ENCODE assay signal across 24 cellular contexts in genomic region chr19:47769534-47769933, GRCh38. TPM values are rescaled to one million over a fixed set of nuclear protein-coding genes. Genes with fewer than 3 reads are reported as not detected.
DNase-seq lines count a peak whose midpoint lies in the region; ATAC-seq, FAIRE-seq and TF ChIP-seq lines count a peak whose summit lies in the region.
"Had no signal": no experiment of that assay in that cellular context is flagged by ENCODE, and none has a peak within 500 bp of the region (broad histone marks: within the 10 kb centered on the region; RNA-seq: fewer than 3 reads in every experiment).

No MANE protein-coding gene starts in this region.

- H3K9me3 ChIP-seq in HEK293 (ENCODE audit: control insufficient read depth, insufficient read depth, low read depth, low read length): no peaks in the 10 kb centered on the region
- H3K9me3 ChIP-seq in OCI-LY7 (ENCODE audit: low read length): no peaks in the 10 kb centered on the region
- no peaks in the 10 kb centered on the region for H3K9me3 ChIP-seq in H1 (ENCODE audit: insufficient read depth in 2 of 2, low read depth in 1 of 2, low read length in 1 of 2)
- H3K9me3 ChIP-seq in neural cell (ENCODE audit: low read length): no peaks in the 10 kb centered on the region
- H3K9me3 ChIP-seq in PC-3 (ENCODE audit: low read length): no peaks in the 10 kb centered on the region
- H3K9me3 ChIP-seq: BE2C; BLaER1 treated with 17β-estradiol and CSF1 and Interleukin-3, amounts not matched to agents 10 nM and 100 nM had no signal

- BruUV-seq in OCI-LY7 (replicated peaks; lab: Mats Ljungman, UMichigan): no TSS peak
- BruUV-seq in PC-3 (replicated peaks; lab: Mats Ljungman, UMichigan): no TSS peak

- CTCF ChIA-PET in HEK293 (lab: Yijun Ruan, JAX): no interaction called here
- CTCF ChIA-PET in OCI-LY7 (lab: Charles Lee; ENCODE audit: unreplicated experiment): no interaction called here
- CTCF ChIA-PET in H1 (lab: Charles Lee; ENCODE audit: partially characterized antibody): interaction anchor here (6.3 kb wide), 1 partner anchor 20 kb away, joined by 150 read pairs; no protein-coding TSS in a partner anchor
- CTCF ChIA-PET in PC-3 (lab: Charles Lee): no interaction called here

- TF ChIP-seq CTCF in HEK293 (tag by site-specific recombination; IDR thresholded peaks at IDR 0.05) (no peak), OCI-LY7 (conservative IDR thresholded peaks at IDR 0.05; ENCODE audit: low read length) (no peak), H1 (IDR thresholded peaks at IDR 0.05; ENCODE audit: control extremely low read depth in 1 of 3, insufficient read depth in 1 of 3, low read depth in 1 of 3, low read length in 3 of 3) (no peak), neural cell (IDR thresholded peaks at IDR 0.05; ENCODE audit: poor library complexity, severe bottlenecking) (no peak), PC-3 (conservative IDR thresholded peaks at IDR 0.05; ENCODE audit: low read depth, low read length) (no peak)

- H2BK12ac ChIP-seq in H1 (ENCODE audit: low read depth, low read length): no peak overlapping the region

- H4K91ac ChIP-seq in H1 (replicated peaks; ENCODE audit: insufficient read length, low read length): no peak overlapping the region

- H3K9ac ChIP-seq in H1 (replicated peaks in 1 of 4; ENCODE audit: extremely low read depth in 1 of 4, low read depth in 3 of 4, low read length in 3 of 4): no peak overlapping the region
- H3K9ac ChIP-seq in neural cell (ENCODE audit: low read length): no peak overlapping the region
- H3K9ac ChIP-seq in PC-3 (ENCODE audit: low read length): no peak overlapping the region
- H3K9ac ChIP-seq: BLaER1 treated with 17β-estradiol and CSF1 and Interleukin-3, amounts not matched to agents 10 nM and 100 nM had no signal

- intact Hi-C loops in OCI-LY7 (cut with micrococcal nuclease; ENCODE audit: unreplicated experiment): no loop called here
- intact Hi-C loops in PC-3 (cut with micrococcal nuclease): no loop called here

- H2BK20ac ChIP-seq in H1 (ENCODE audit: low read length): no peak overlapping the region

- no peak overlapping the region for H3K4me3 ChIP-seq in HEK293 (ENCODE audit: low read depth, low read length)
- no peak overlapping the region for H3K4me3 ChIP-seq in OCI-LY7 (ENCODE audit: low read depth, low read length, poor library complexity, severe bottlenecking)
- no peak overlapping the region for H3K4me3 ChIP-seq in H1 (ENCODE audit: extremely low read depth in 1 of 4, insufficient read depth in 2 of 4, low read depth in 3 of 4, low read length in 4 of 4)
- H3K4me3 ChIP-seq in neural cell (ENCODE audit: low read length): no peak overlapping the region
- no peak overlapping the region for H3K4me3 ChIP-seq in PC-3 (ENCODE audit: low read length)
- H3K4me3 ChIP-seq: BLaER1 treated with 17β-estradiol and CSF1 and Interleukin-3, amounts not matched to agents 10 nM and 100 nM had no signal

- no peak overlapping the region for H3K56ac ChIP-seq in H1 (replicated peaks; ENCODE audit: insufficient read length, low read depth, low read length)

- no peak for FAIRE-seq in H1 (lab: Jason Lieb, UNC)
- no peak for FAIRE-seq in HTR-8/SVneo (lab: Jason Lieb, UNC)
- FAIRE-seq: A204.1, D721Med, G401.6, GM12892 had no signal

- DNase-seq in OCI-LY7 (ENCODE audit: low spot score) (no peak), H1 (ENCODE audit: low read depth in 1 of 2, low spot score in 2 of 2) (no peak), HTR-8/SVneo (ENCODE audit: insufficient read length, low spot score) (no peak), Ammon's horn (ENCODE audit: low spot score) (no peak), SHP77 (lab: John Stamatoyannopoulos, UW) (no peak), PC-3 (no peak)
- DNase-seq: BE2C; CD4-positive, alpha-beta T cell; CD8-positive, alpha-beta memory T cell; DND-41; GOT3; HCEC 1CT; HFFc6 had no signal

- H3K4me1 ChIP-seq in HEK293 (ENCODE audit: control insufficient read depth, insufficient read depth, low read length): no peaks in the 10 kb centered on the region
- peaks cover 13% of the 10 kb centered on the region for H3K4me1 ChIP-seq in OCI-LY7 (ENCODE audit: insufficient read depth, low read length, poor library complexity, severe bottlenecking)
- H3K4me1 ChIP-seq in H1 (replicated peaks in 1 of 4; ENCODE audit: control insufficient read depth in 3 of 4, insufficient read depth in 4 of 4, low read length in 3 of 4): peaks cover 0 to 9% (median 6%) of the 10 kb centered on the region in 4 experiments; a peak in 5 of 7 replicates
- H3K4me1 ChIP-seq in PC-3 (ENCODE audit: insufficient read depth, low read length): no peaks in the 10 kb centered on the region
- H3K4me1 ChIP-seq: BE2C had no signal

- TF ChIP-seq RAD21 in H1 (IDR thresholded peaks at IDR 0.05 in 1 of 2, conservative IDR thresholded peaks at IDR 0.05 in 1 of 2; ENCODE audit: low read depth in 2 of 2, low read length in 2 of 2) (no peak), neural cell (conservative IDR thresholded peaks at IDR 0.05) (no peak)

- TF ChIP-seq EP300 in H1 (IDR thresholded peaks at IDR 0.05; ENCODE audit: borderline replicate concordance in 1 of 2, low read depth in 2 of 2, low read length in 2 of 2) (no peak), neural cell (conservative IDR thresholded peaks at IDR 0.05; ENCODE audit: poor library complexity, severe bottlenecking) (peak; percentile 92)

- no peak overlapping the region for H2AFZ ChIP-seq in OCI-LY7 (ENCODE audit: low read length)
- H2AFZ ChIP-seq in H1 (ENCODE audit: low read length): no peak overlapping the region
- no peak overlapping the region for H2AFZ ChIP-seq in neural cell (ENCODE audit: low read depth, low read length)
- no peak overlapping the region for H2AFZ ChIP-seq in PC-3 (ENCODE audit: low read length)

- H3K79me1 ChIP-seq in H1 (ENCODE audit: low read depth, low read length): no peaks in the 10 kb centered on the region

- H3K4me2 ChIP-seq in OCI-LY7 (ENCODE audit: low read length) (peak overlapping the region; percentile 38), H1 (ENCODE audit: insufficient read depth in 1 of 2, low read depth in 2 of 2, low read length in 2 of 2) (no peak overlapping the region; a peak in 1 of 4 replicates), neural cell (ENCODE audit: low read length) (no peak overlapping the region), PC-3 (ENCODE audit: low read length) (no peak overlapping the region)
- H3K4me2 ChIP-seq: BLaER1 treated with 17β-estradiol and CSF1 and Interleukin-3, amounts not matched to agents 10 nM and 100 nM had no signal

- H3K79me2 ChIP-seq in OCI-LY7 (ENCODE audit: insufficient read depth, low read depth, low read length): no peaks in the 10 kb centered on the region
- no peaks in the 10 kb centered on the region for H3K79me2 ChIP-seq in H1 (ENCODE audit: control insufficient read depth in 1 of 2, insufficient read depth in 2 of 2, low read length in 2 of 2)
- H3K79me2 ChIP-seq in neural cell (replicated peaks; ENCODE audit: insufficient read depth, low read length): no peaks in the 10 kb centered on the region
- H3K79me2 ChIP-seq in PC-3 (ENCODE audit: low read length): no peaks in the 10 kb centered on the region

- TF ChIP-seq POLR2A in H1 (IDR thresholded peaks at IDR 0.05; ENCODE audit: control extremely low read depth in 1 of 2, low read depth in 2 of 2, low read length in 2 of 2): no peak

- no peak overlapping the region; the same call in 1 of the 2 replicates for H4K8ac ChIP-seq in H1 (ENCODE audit: extremely low read depth, insufficient read depth, low read length)

- H3K27ac ChIP-seq in HEK293 (ENCODE audit: extremely low read depth, low read depth, low read length): no peak overlapping the region
- H3K27ac ChIP-seq in OCI-LY7 (ENCODE audit: low read depth, low read length, poor library complexity, severe bottlenecking): no peak overlapping the region
- H3K27ac ChIP-seq in H1 (ENCODE audit: low read depth, low read length): no peak overlapping the region
- no peak overlapping the region for H3K27ac ChIP-seq in neural cell (ENCODE audit: low read length)
- no peak overlapping the region for H3K27ac ChIP-seq in PC-3 (ENCODE audit: low read length)
- H3K27ac ChIP-seq: 22Rv1; BLaER1 treated with 17β-estradiol and CSF1 and Interleukin-3, amounts not matched to agents 10 nM and 100 nM had no signal

- no peaks in the 10 kb centered on the region for H3K36me3 ChIP-seq in HEK293 (ENCODE audit: control insufficient read depth in 2 of 2, insufficient read depth in 1 of 2, low read length in 2 of 2)
- H3K36me3 ChIP-seq in OCI-LY7 (ENCODE audit: insufficient read depth, low read length): no peaks in the 10 kb centered on the region
- no peaks in the 10 kb centered on the region for H3K36me3 ChIP-seq in H1 (ENCODE audit: control insufficient read depth in 2 of 4, insufficient read depth in 4 of 4, low read length in 3 of 4)
- no peaks in the 10 kb centered on the region for H3K36me3 ChIP-seq in neural cell (ENCODE audit: insufficient read depth, low read length)
- no peaks in the 10 kb centered on the region for H3K36me3 ChIP-seq in PC-3 (ENCODE audit: low read depth, low read length)
- H3K36me3 ChIP-seq: BE2C; BLaER1 treated with 17β-estradiol and CSF1 and Interleukin-3, amounts not matched to agents 10 nM and 100 nM had no signal

- H3K4ac ChIP-seq in H1 (replicated peaks; ENCODE audit: insufficient read length, low read depth, low read length): no peak overlapping the region

- H2BK15ac ChIP-seq in H1 (ENCODE audit: low read length): no peak overlapping the region

- no peak overlapping the region for H3K18ac ChIP-seq in H1 (ENCODE audit: extremely low read depth, low read length)

- H2AK5ac ChIP-seq in H1 (ENCODE audit: low read depth, low read length): 0 out of 2 replicates have a peak overlapping the region, but pooled peaks have one; percentile 39

- no peaks in the 10 kb centered on the region for H3F3A ChIP-seq in neural cell (ENCODE audit: insufficient read depth, low read length, poor library complexity, severe bottlenecking)
- H3F3A ChIP-seq in PC-3 (ENCODE audit: low read length, unreplicated experiment): no peaks in the 10 kb centered on the region

- no peak overlapping the region for H3K14ac ChIP-seq in H1 (ENCODE audit: insufficient read length)

- no peak for ATAC-seq in PC-3

- no peak overlapping the region for H2BK5ac ChIP-seq in H1 (ENCODE audit: low read depth, low read length)

- no peak overlapping the region for H4K5ac ChIP-seq in H1 (ENCODE audit: insufficient read length, low read depth, low read length)

- peaks cover 9% of the 10 kb centered on the region; the same call in 1 of the 2 replicates for H3K23me2 ChIP-seq in H1 (ENCODE audit: low read depth, low read length)

- no peak overlapping the region for H3K23ac ChIP-seq in H1 (ENCODE audit: insufficient read length)

- H3K9me2 ChIP-seq in OCI-LY7 (ENCODE audit: insufficient read depth, low read length) (no peaks in the 10 kb centered on the region), neural cell (ENCODE audit: insufficient read depth, low read length) (no peaks in the 10 kb centered on the region), PC-3 (replicated peaks; ENCODE audit: low read length) (no peaks in the 10 kb centered on the region)

- WGBS in H1 (ENCODE audit: extremely low coverage in 1 of 2, insufficient coverage in 1 of 2, insufficient read length in 1 of 2, insufficient replicate concordance in 2 of 2, low coverage in 1 of 2, low lambda C conversion rate in 2 of 2, missing lambda C conversion rate in 1 of 2), 2 experiments: 85% methylated on average over 3 of the region's 3 CpGs; no CpG with 5 or more reads in 1 of the 2 experiments

- no peaks in the 10 kb centered on the region for H3K27me3 ChIP-seq in H1 (replicated peaks in 1 of 4; ENCODE audit: control insufficient read depth in 3 of 4, extremely low read depth in 1 of 4, insufficient read depth in 3 of 4, low read length in 3 of 4)
- no peaks in the 10 kb centered on the region for H3K27me3 ChIP-seq in neural cell (ENCODE audit: insufficient read depth, low read depth, low read length)
- H3K27me3 ChIP-seq in PC-3 (ENCODE audit: low read length): no peaks in the 10 kb centered on the region
- H3K27me3 ChIP-seq: BE2C; BLaER1 treated with 17β-estradiol and CSF1 and Interleukin-3, amounts not matched to agents 10 nM and 100 nM had no signal

- POLR2A ChIA-PET in HEK293 (lab: Yijun Ruan, JAX): no interaction called here
- POLR2A ChIA-PET in OCI-LY7 (lab: Charles Lee): no interaction called here
- POLR2A ChIA-PET in H1 (lab: Charles Lee; ENCODE audit: partially characterized antibody): interaction anchor here (0.6 to 7.2 kb wide), 3 partner anchors 18 to 25 kb away, joined by 3 to 46 read pairs (median 7); no protein-coding TSS in a partner anchor
- POLR2A ChIA-PET in PC-3 (lab: Charles Lee; ENCODE audit: unreplicated experiment): no interaction called here

- no peak overlapping the region for H2BK120ac ChIP-seq in H1 (replicated peaks; ENCODE audit: low read depth, low read length)

- no peaks in the 10 kb centered on the region for H4K20me1 ChIP-seq in OCI-LY7 (ENCODE audit: insufficient read depth, low read length)
- H4K20me1 ChIP-seq in H1 (replicated peaks in 1 of 2; ENCODE audit: control insufficient read depth in 1 of 2, insufficient read depth in 2 of 2, low read length in 2 of 2): no peaks in the 10 kb centered on the region
- H4K20me1 ChIP-seq in neural cell (ENCODE audit: insufficient read depth): no peaks in the 10 kb centered on the region
- H4K20me1 ChIP-seq in PC-3 (ENCODE audit: low read length): no peaks in the 10 kb centered on the region

RNA-seq across cellular contexts. Expression of gene SELENOW, which starts 9.0 kb away (rescaled TPM):
- total RNA-seq in OCI-LY7 (2014; rRNA removed; shearing (Covaris generic)): 83.1 and 95.5 TPM in 2 replicates
- total RNA-seq in OCI-LY7 (2022) (29.9 and 31.2 TPM in 2 replicates), PC-3 (2014; rRNA removed) (277 and 278 TPM in 2 replicates)
- total RNA-seq in H1 (2021; fragmentation: NEBNext Ultra II Directional; extraction: Animal tissue kit (Norgen Biotek cat#: 25700)): 361 and 371 TPM in 2 replicates
- polyA plus RNA-seq in H1 (2011; rRNA removed) (588 and 709 TPM in 2 replicates), neural cell (811 and 902 TPM in 2 replicates)
- 652 TPM for polyA plus RNA-seq in H1 (2011; cell fraction: cytosol; rRNA removed)
- 471 TPM for polyA plus RNA-seq in H1 (2011; cell fraction: nucleus; rRNA removed)
- 211 to 357 TPM (median 346 TPM) in 4 replicates for polyA plus RNA-seq in H1 (2012, experiment 1 of 2)
- 655 TPM for polyA plus RNA-seq in H1 (2012, experiment 2 of 2)
- polyA plus RNA-seq in H1 (2013, experiment 1 of 2): 479 TPM
- polyA plus RNA-seq in H1 (2013, experiment 2 of 2): 488 TPM
- polyA minus RNA-seq in H1 (2011; rRNA and poly(A)+ RNA removed): 94.3 and 112 TPM in 2 replicates
- polyA minus RNA-seq in H1 (2011; cell fraction: cytosol; rRNA and poly(A)+ RNA removed): 88.6 TPM
- 76.1 TPM for polyA minus RNA-seq in H1 (2011; cell fraction: nucleus; rRNA and poly(A)+ RNA removed)
- polyA minus RNA-seq in neural cell: 227 and 240 TPM in 2 replicates

RNA-seq across cellular contexts. Expression of gene NOP53, which starts 24.2 kb away (rescaled TPM):
- 282 and 296 TPM in 2 replicates for total RNA-seq in OCI-LY7 (2014; rRNA removed; shearing (Covaris generic))
- total RNA-seq in OCI-LY7 (2022) (212 and 302 TPM in 2 replicates), PC-3 (2014; rRNA removed) (61.5 and 83.9 TPM in 2 replicates)
- 245 and 262 TPM in 2 replicates for total RNA-seq in H1 (2021; fragmentation: NEBNext Ultra II Directional; extraction: Animal tissue kit (Norgen Biotek cat#: 25700))
- polyA plus RNA-seq in H1 (2011; rRNA removed) (107 and 220 TPM in 2 replicates), neural cell (65.0 and 87.0 TPM in 2 replicates)
- 290 TPM for polyA plus RNA-seq in H1 (2011; cell fraction: cytosol; rRNA removed)
- polyA plus RNA-seq in H1 (2011; cell fraction: nucleus; rRNA removed): 223 TPM
- 377 to 540 TPM (median 444 TPM) in 4 replicates for polyA plus RNA-seq in H1 (2012, experiment 1 of 2)
- polyA plus RNA-seq in H1 (2012, experiment 2 of 2): 373 TPM
- polyA plus RNA-seq in H1 (2013, experiment 1 of 2): 261 TPM
- 273 TPM for polyA plus RNA-seq in H1 (2013, experiment 2 of 2)
- 54.9 and 63.7 TPM in 2 replicates for polyA minus RNA-seq in H1 (2011; rRNA and poly(A)+ RNA removed)
- polyA minus RNA-seq in H1 (2011; cell fraction: cytosol; rRNA and poly(A)+ RNA removed): 173 TPM
- 99.3 TPM for polyA minus RNA-seq in H1 (2011; cell fraction: nucleus; rRNA and poly(A)+ RNA removed)
- 61.8 and 147 TPM in 2 replicates for polyA minus RNA-seq in neural cell

RNA-seq across cellular contexts. Expression of gene TPRX1, which starts 34.8 kb away (rescaled TPM):
- not detected in 2 replicates for total RNA-seq in OCI-LY7 (2014; rRNA removed; shearing (Covaris generic))
- total RNA-seq in OCI-LY7 (2022): not detected in 2 replicates
- total RNA-seq in H1 (2021; fragmentation: NEBNext Ultra II Directional; extraction: Animal tissue kit (Norgen Biotek cat#: 25700)): not detected in 2 replicates
- 0.03 and 0.05 TPM in 2 replicates for polyA plus RNA-seq in H1 (2011; rRNA removed)
- polyA plus RNA-seq in H1 (2011; cell fraction: cytosol; rRNA removed): not detected
- polyA plus RNA-seq in H1 (2011; cell fraction: nucleus; rRNA removed): not detected
- polyA plus RNA-seq in H1 (2012, experiment 1 of 2): not detected in 4 replicates
- polyA plus RNA-seq in H1 (2012, experiment 2 of 2): not detected
- polyA plus RNA-seq in H1 (2013, experiment 1 of 2): 0.04 TPM
- polyA plus RNA-seq in H1 (2013, experiment 2 of 2): 0.04 TPM
- not detected in 2 replicates for polyA minus RNA-seq in H1 (2011; rRNA and poly(A)+ RNA removed)
- polyA minus RNA-seq in H1 (2011; cell fraction: cytosol; rRNA and poly(A)+ RNA removed): not detected
- polyA minus RNA-seq in H1 (2011; cell fraction: nucleus; rRNA and poly(A)+ RNA removed): not detected
- not detected in 2 replicates for polyA plus RNA-seq in neural cell
- polyA minus RNA-seq in neural cell: not detected in 2 replicates
- not detected in 2 replicates for total RNA-seq in PC-3 (2014; rRNA removed)
- total RNA-seq: CD4-positive, alpha-beta T cell; CD8-positive, alpha-beta memory T cell; H7; HFFc6 had no signal
- polyA plus RNA-seq: AG04450; CD14-positive monocyte; CD8-positive, alpha-beta memory T cell had no signal

RNA-seq across cellular contexts. Expression of gene CRX, which starts 52.2 kb away (rescaled TPM):
- total RNA-seq in OCI-LY7 (2014; rRNA removed; shearing (Covaris generic)): not detected in 2 replicates
- total RNA-seq in OCI-LY7 (2022): 0.11 TPM in 1 of 2 replicates, not detected in the other
- not detected in 2 replicates for total RNA-seq in H1 (2021; fragmentation: NEBNext Ultra II Directional; extraction: Animal tissue kit (Norgen Biotek cat#: 25700))
- polyA plus RNA-seq in H1 (2011; rRNA removed): 0.06 and 0.08 TPM in 2 replicates
- polyA plus RNA-seq in H1 (2011; cell fraction: cytosol; rRNA removed): 0.04 TPM
- 0.03 TPM for polyA plus RNA-seq in H1 (2011; cell fraction: nucleus; rRNA removed)
- polyA plus RNA-seq in H1 (2012, experiment 1 of 2): 0.08 to 0.24 TPM (median 0.23 TPM) in 3 of 4 replicates, not detected in the other
- polyA plus RNA-seq in H1 (2012, experiment 2 of 2): 0.08 TPM
- 0.02 TPM for polyA plus RNA-seq in H1 (2013, experiment 1 of 2)
- not detected for polyA plus RNA-seq in H1 (2013, experiment 2 of 2)
- 0.06 and 0.07 TPM in 2 replicates for polyA minus RNA-seq in H1 (2011; rRNA and poly(A)+ RNA removed)
- polyA minus RNA-seq in H1 (2011; cell fraction: cytosol; rRNA and poly(A)+ RNA removed): not detected
- polyA minus RNA-seq in H1 (2011; cell fraction: nucleus; rRNA and poly(A)+ RNA removed): not detected
- polyA plus RNA-seq in neural cell: not detected in 2 replicates
- not detected in 2 replicates for polyA minus RNA-seq in neural cell
- total RNA-seq in PC-3 (2014; rRNA removed): not detected in 2 replicates
- total RNA-seq: CD4-positive, alpha-beta T cell; CD8-positive, alpha-beta memory T cell; HFFc6 had no signal
- polyA plus RNA-seq: AG04450; CD14-positive monocyte; CD8-positive, alpha-beta memory T cell had no signal

RNA-seq across cellular contexts. Expression of gene EHD2, which starts 56.3 kb away (rescaled TPM):
- not detected in 2 replicates for total RNA-seq in OCI-LY7 (2014; rRNA removed; shearing (Covaris generic))
- total RNA-seq in OCI-LY7 (2022) (not detected in 2 replicates), PC-3 (2014; rRNA removed) (0.11 and 1.4 TPM in 2 replicates)
- 13.0 and 14.3 TPM in 2 replicates for total RNA-seq in H1 (2021; fragmentation: NEBNext Ultra II Directional; extraction: Animal tissue kit (Norgen Biotek cat#: 25700))
- polyA plus RNA-seq in H1 (2011; rRNA removed) (4.5 and 12.4 TPM in 2 replicates), neural cell (not detected in 2 replicates)
- 4.1 TPM for polyA plus RNA-seq in H1 (2011; cell fraction: cytosol; rRNA removed)
- 5.8 TPM for polyA plus RNA-seq in H1 (2011; cell fraction: nucleus; rRNA removed)
- polyA plus RNA-seq in H1 (2012, experiment 1 of 2): 9.5 to 14.8 TPM (median 12.7 TPM) in 4 replicates
- 12.0 TPM for polyA plus RNA-seq in H1 (2012, experiment 2 of 2)
- 9.9 TPM for polyA plus RNA-seq in H1 (2013, experiment 1 of 2)
- 9.4 TPM for polyA plus RNA-seq in H1 (2013, experiment 2 of 2)
- 4.0 and 4.8 TPM in 2 replicates for polyA minus RNA-seq in H1 (2011; rRNA and poly(A)+ RNA removed)
- polyA minus RNA-seq in H1 (2011; cell fraction: cytosol; rRNA and poly(A)+ RNA removed): 10.6 TPM
- polyA minus RNA-seq in H1 (2011; cell fraction: nucleus; rRNA and poly(A)+ RNA removed): 5.7 TPM
- not detected in 2 replicates for polyA minus RNA-seq in neural cell
- polyA plus RNA-seq: CD14-positive monocyte; CD8-positive, alpha-beta memory T cell had no signal
